Comparison of ENCODE assay signal across 22 cellular contexts in the genomic region with DNA sequence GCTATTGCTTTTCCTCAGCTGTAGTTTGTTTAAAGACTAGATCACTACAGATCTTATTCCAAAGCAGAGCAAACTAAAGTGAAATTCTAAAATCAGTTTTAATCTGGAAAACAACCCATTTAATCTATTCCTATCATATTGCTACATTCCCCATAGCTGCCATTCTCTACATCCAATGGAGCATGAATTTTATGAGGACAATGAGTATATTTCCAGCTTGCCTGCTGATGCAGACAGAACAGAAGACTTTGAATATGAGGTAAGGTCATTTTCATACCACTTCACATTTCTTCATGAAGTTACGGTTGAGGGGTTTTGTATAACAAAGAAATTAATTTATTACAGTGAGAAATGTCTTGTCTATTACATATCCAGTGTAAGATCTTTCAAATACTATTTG.
"Had no signal": no experiment of that assay in that cellular context is flagged by ENCODE, and none has a peak within 500 bp of the region (broad histone marks: within the 10 kb centered on the region; RNA-seq: fewer than 3 reads in every experiment).

No MANE protein-coding gene starts in this region.

- FAIRE-seq: TTC549, urothelium cell line had no signal

- H3K9me3 ChIP-seq: esophagus squamous epithelium, ovary, thyroid gland had no signal

- H3K9ac ChIP-seq: neural progenitor cell had no signal

- H3K4me3 ChIP-seq: esophagus squamous epithelium, lung, neural progenitor cell, ovary, thyroid gland had no signal

- H3K27ac ChIP-seq: brain microvascular endothelial cell, esophagus squamous epithelium, neural progenitor cell, ovary, thyroid gland had no signal

- H3K36me3 ChIP-seq: brain microvascular endothelial cell, esophagus squamous epithelium, neural progenitor cell, ovary, thyroid gland had no signal

- H3K4me1 ChIP-seq: esophagus squamous epithelium, neural progenitor cell, thyroid gland had no signal

- DNase-seq: activated B cell treated with CpG ODN at 0.5 μM for 24 hours; activated CD4-positive, alpha-beta T cell treated with anti-CD3 and anti-CD28 coated beads for 48 hours; activated CD8-positive, alpha-beta memory T cell treated with anti-CD3 and anti-CD28 coated beads, Interleukin-2, amount 50 U/mL, for 4 hours; activated CD8-positive, alpha-beta T cell treated with anti-CD3 and anti-CD28 coated beads, Interleukin-2, amount 10 ng/mL, durations not matched to agents 7 days and 5 days; activated gamma-delta T cell treated with Interleukin-2 at 50 U/mL for 16 hours; activated T-cell treated with anti-CD3 and anti-CD28 coated beads, Interleukin-2, amount 50 U/mL, for 48 hours; amniotic stem cell; brain microvascular endothelial cell; cortex of kidney; effector CD4-positive, alpha-beta T cell; esophagus squamous epithelium; glutamatergic neuron; hypothalamus; left cardiac atrium; midbrain; ovary; stimulated activated naive B cell treated with anti-CD40 and anti-IgM and Interleukin-4, amounts not matched to agents 10 μg/mL and 1 μg/mL and 100 μg/mL, for 72 hours; thyroid gland had no signal
